9 cellular contexts compared by ENCODE assay signal in the genomic region with DNA sequence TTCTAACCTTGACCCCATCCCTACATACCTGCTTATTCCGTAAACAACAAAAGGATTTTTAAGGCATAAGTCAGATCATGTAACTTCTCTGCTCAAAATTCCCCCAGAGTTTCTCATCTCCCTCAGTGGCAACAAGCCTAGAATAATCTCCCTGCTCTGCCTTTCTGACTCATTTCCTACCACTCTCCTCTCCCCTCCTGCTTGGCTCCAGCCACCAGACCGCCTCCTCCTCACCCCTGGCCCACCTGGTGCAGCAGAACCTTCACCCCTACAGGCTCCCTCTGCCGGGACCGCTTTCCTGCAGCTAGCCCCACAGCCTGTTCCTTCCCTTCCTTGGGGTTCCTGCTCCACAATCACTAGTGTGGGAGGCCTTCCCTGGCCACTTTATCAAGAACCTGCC. TPM values are rescaled to one million over a fixed set of nuclear protein-coding genes. Genes with fewer than 3 reads are reported as not detected.
A peak's percentile ranks its signal among the peaks of the same experiment; 100 is the strongest.
DNase-seq lines count a peak whose midpoint lies in the region; ATAC-seq, FAIRE-seq and TF ChIP-seq lines count a peak whose summit lies in the region.
"Had no signal": no experiment of that assay in that cellular context is flagged by ENCODE, and none has a peak within 500 bp of the region (broad histone marks: within the 10 kb centered on the region; RNA-seq: fewer than 3 reads in every experiment).

No MANE protein-coding gene starts in this region.

- BruUV-seq in GM12878 (replicated peaks; lab: Mats Ljungman, UMichigan) = no TSS peak

- ATAC-seq in HG03442 (IDR thresholded peaks at IDR 0.05; ENCODE audit: unreplicated experiment) = peak; percentile 46
- peak; percentile 77 for ATAC-seq in GM12878
- ATAC-seq in GM21515 (IDR thresholded peaks at IDR 0.05; ENCODE audit: unreplicated experiment) = no peak
- ATAC-seq in HG02981 (IDR thresholded peaks at IDR 0.05; ENCODE audit: unreplicated experiment) = no peak

- no peaks in the 10 kb centered on the region for H4K20me1 ChIP-seq in GM12878 (ENCODE audit: control insufficient read depth, insufficient read depth)

- SMC1A ChIA-PET in GM12878 (lab: Charles Lee; ENCODE audit: uncharacterized antibody, unreplicated experiment) = interaction anchor here (0.6 to 1.2 kb wide), 3 partner anchors 9 to 157 kb away, joined by 3 to 4 read pairs (median 3); no protein-coding TSS in a partner anchor

- TF ChIP-seq RAD21 in GM12878 (IDR thresholded peaks at IDR 0.05; ENCODE audit: insufficient read depth, low read depth, low read length) = no peak

- H3K9ac ChIP-seq in GM12878 (ENCODE audit: control insufficient read depth, insufficient read depth, low read length) = no peak overlapping the region

- POLR2A ChIA-PET in AG04449 (lab: Yijun Ruan, JAX) (no interaction called here), GM12878 (lab: Charles Lee) (interaction anchor here (0.6 kb wide), 1 partner anchor 373 kb away, joined by 5 read pairs; no protein-coding TSS in a partner anchor), HEK293T (lab: Yijun Ruan, JAX) (no interaction called here)

- WGBS in GM12878 (ENCODE audit: insufficient coverage, insufficient replicate concordance, low lambda C conversion rate, missing lambda C conversion rate) = 52% methylated on average over 4 of the region's 4 CpGs

- no peak overlapping the region for H3K4me2 ChIP-seq in GM12878 (ENCODE audit: control insufficient read depth, insufficient read depth)

- RAD21 ChIA-PET in GM12878 (lab: Charles Lee; ENCODE audit: unreplicated experiment) = no interaction called here

- no peaks in the 10 kb centered on the region for H3K27me3 ChIP-seq in GM12878 (replicated peaks in 1 of 2; ENCODE audit: control insufficient read depth in 2 of 2, insufficient read depth in 2 of 2, low read length in 1 of 2)
- H3K27me3 ChIP-seq in layer of hippocampus (ENCODE audit: control insufficient read depth, insufficient read depth, low read length) = no peaks in the 10 kb centered on the region

- DNase-seq in AG04449 (ENCODE audit: low read depth, low spot score) = peak; percentile 51
- no peak for DNase-seq in GM12878 (ENCODE audit: low read depth, low spot score)
- no peak for DNase-seq in HEK293T (ENCODE audit: extremely low spot score)
- DNase-seq in medulla oblongata (ENCODE audit: extremely low spot score) = no peak
- DNase-seq: Karpas-422 had no signal

- FAIRE-seq in GM12878 (lab: Jason Lieb, UNC) = no peak

- H3K4me1 ChIP-seq in GM12878 (ENCODE audit: control insufficient read depth, insufficient read depth, low read length) = no peaks in the 10 kb centered on the region

- TF ChIP-seq CTCF in AG04449 (IDR thresholded peaks at IDR 0.05; ENCODE audit: insufficient read depth, low read length, missing control alignments) = no peak
- TF ChIP-seq CTCF in GM12878 (IDR thresholded peaks at IDR 0.05 in 2 of 3, conservative IDR thresholded peaks at IDR 0.05 in 1 of 3; ENCODE audit: control insufficient read depth in 2 of 3, extremely low read depth in 1 of 3, insufficient read depth in 1 of 3, low read depth in 3 of 3, low read length in 3 of 3) = no peak

- no peak overlapping the region for H3K4me3 ChIP-seq in AG04449 (ENCODE audit: low read depth, low read length)
- no peak overlapping the region for H3K4me3 ChIP-seq in GM12878

- in situ Hi-C loops in GM12878 (cut with MboI) = no loop called here

- intact Hi-C loops in GM12878 (cut with micrococcal nuclease; ENCODE audit: unreplicated experiment) = no loop called here

- H3K27ac ChIP-seq in GM12878 (ENCODE audit: control insufficient read depth, insufficient read depth) (no peak overlapping the region), layer of hippocampus (ENCODE audit: low read depth, low read length) (peak overlapping the region; percentile 60)

- no peak for TF ChIP-seq POLR2A in GM12878 (IDR thresholded peaks at IDR 0.05; ENCODE audit: low read depth, low read length)

- no peaks in the 10 kb centered on the region for H3K79me2 ChIP-seq in GM12878 (ENCODE audit: control insufficient read depth, insufficient read depth, low read length)

- CTCF ChIA-PET in AG04449 (lab: Yijun Ruan, JAX) = interaction anchor here (1.2 to 2.7 kb wide), 3 partner anchors 9 to 158 kb away, joined by 3 to 15 read pairs (median 4); no protein-coding TSS in a partner anchor
- CTCF ChIA-PET in GM12878 (lab: Yijun Ruan, JAX) = no interaction called here
- CTCF ChIA-PET in HEK293T (lab: Yijun Ruan, JAX) = interaction anchor here (0.6 kb wide), 1 partner anchor 731 kb away, joined by 3 read pairs; no protein-coding TSS in a partner anchor

- H2AFZ ChIP-seq in GM12878 (ENCODE audit: control insufficient read depth, low read depth, low read length) = no peak overlapping the region

- TF ChIP-seq EP300 in GM12878 (IDR thresholded peaks at IDR 0.05; ENCODE audit: borderline replicate concordance in 1 of 2, control insufficient read depth in 1 of 2, low read depth in 2 of 2, low read length in 2 of 2) = no peak

- H3K36me3 ChIP-seq in GM12878 (ENCODE audit: control insufficient read depth in 2 of 2, insufficient read depth in 2 of 2, low read length in 1 of 2) = no peaks in the 10 kb centered on the region

- no peaks in the 10 kb centered on the region for H3K9me3 ChIP-seq in GM12878 (replicated peaks; ENCODE audit: control insufficient read depth, insufficient read depth, low read length)

TF ChIP-seq in GM12878, 131 proteins besides CTCF, POLR2A, EP300 and RAD21:
- TF ChIP-seq RAD51 (IDR thresholded peaks at IDR 0.05) (no peak), SRF (IDR thresholded peaks at IDR 0.05; ENCODE audit: low read depth in 2 of 2, low read length in 2 of 2) (no peak), MEF2B (IDR thresholded peaks at IDR 0.05; ENCODE audit: partially characterized antibody, poor library complexity, severe bottlenecking) (no peak)

TF ChIP-seq in HEK293T, 16 proteins besides CTCF, POLR2A, EP300 and RAD21:
- no peak for TF ChIP-seq ARNT (IDR thresholded peaks at IDR 0.05)
- TF ChIP-seq, protein P1, sequence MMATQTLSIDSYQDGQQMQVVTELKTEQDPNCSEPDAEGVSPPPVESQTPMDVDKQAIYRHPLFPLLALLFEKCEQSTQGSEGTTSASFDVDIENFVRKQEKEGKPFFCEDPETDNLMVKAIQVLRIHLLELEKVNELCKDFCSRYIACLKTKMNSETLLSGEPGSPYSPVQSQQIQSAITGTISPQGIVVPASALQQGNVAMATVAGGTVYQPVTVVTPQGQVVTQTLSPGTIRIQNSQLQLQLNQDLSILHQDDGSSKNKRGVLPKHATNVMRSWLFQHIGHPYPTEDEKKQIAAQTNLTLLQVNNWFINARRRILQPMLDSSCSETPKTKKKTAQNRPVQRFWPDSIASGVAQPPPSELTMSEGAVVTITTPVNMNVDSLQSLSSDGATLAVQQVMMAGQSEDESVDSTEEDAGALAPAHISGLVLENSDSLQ (IDR thresholded peaks at IDR 0.05) = no peak
- no peak for TF ChIP-seq L3MBTL2 (conservative IDR thresholded peaks at IDR 0.05)
- TF ChIP-seq FOXM1 (IDR thresholded peaks at IDR 0.05; ENCODE audit: borderline replicate concordance) = no peak
- TF ChIP-seq LEF1 (IDR thresholded peaks at IDR 0.05; ENCODE audit: borderline replicate concordance) = no peak
- no peak for TF ChIP-seq ELF4 (IDR thresholded peaks at IDR 0.05)
- no peak for TF ChIP-seq NFRKB (IDR thresholded peaks at IDR 0.05)
- no peak for TF ChIP-seq TARDBP (IDR thresholded peaks at IDR 0.05)
TF ChIP-seq in HEK293T: peak in this region for 0.

RNA-seq across cellular contexts. Expression of a gene that starts 32.1 kb away (rescaled TPM):
- 0.63 and 0.69 TPM in 2 replicates for total RNA-seq in GM12878 (2013; cell fraction: nucleolus; rRNA removed)
- 0.23 and 0.27 TPM in 2 replicates for total RNA-seq in GM12878 (2014; rRNA removed)
- total RNA-seq in GM12878 (2014; rRNA removed; fragmentation: Illumina TruSeq; extraction: Trizol) = 0.18 TPM in 2 replicates
- total RNA-seq in GM12878 (2021) = 0.45 and 0.59 TPM in 2 replicates
- polyA plus RNA-seq in GM12878 (2011; ENCODE audit: low read depth) = 0.21 TPM
- 8.2 and 9.8 TPM in 2 replicates for polyA plus RNA-seq in GM12878 (2011; rRNA removed)
- polyA plus RNA-seq in GM12878 (2011; cell fraction: cytosol; rRNA removed) = 4.8 and 4.9 TPM in 2 replicates
- 5.3 and 5.5 TPM in 2 replicates for polyA plus RNA-seq in GM12878 (2011; cell fraction: nucleus; rRNA removed)
- polyA plus RNA-seq in GM12878 (2012) = 0.18 TPM in 1 of 2 replicates, not detected in the other
- 0.31 and 0.68 TPM in 2 replicates for polyA plus RNA-seq in GM12878 (2014; fragmentation: Illumina TruSeq; extraction: Trizol)
- polyA plus RNA-seq in GM12878 (2014; fragmentation: Nextera tagmentation; extraction: Ambion mirVana) = under 1 TPM; 0.22 to 0.23 TPM
- 0.33 and 1.1 TPM in 2 replicates for polyA plus RNA-seq in GM12878 (2014; rRNA removed)
- under 1 TPM; 0.09 to 0.63 TPM for polyA plus RNA-seq in GM12878 (2016; fragmentation: Nextera tagmentation; extraction: Ambion mirVana)
- polyA minus RNA-seq in GM12878 (2011; rRNA and poly(A)+ RNA removed) = 6.1 and 6.7 TPM in 2 replicates
- 1.1 and 1.6 TPM in 2 replicates for polyA minus RNA-seq in GM12878 (2011; cell fraction: cytosol; rRNA and poly(A)+ RNA removed)
- 3.9 and 6.1 TPM in 2 replicates for polyA minus RNA-seq in GM12878 (2011; cell fraction: nucleus; rRNA and poly(A)+ RNA removed)

Comparison
In these comparisons a context has a peak if more than half of its experiments do, and no peak if none do; other contexts are left out.
1. ATAC-seq: peak in HG03442 (single experiment) and GM12878 (single experiment); none in GM21515 (single experiment) and HG02981 (single experiment).